8 cellular contexts compared by ENCODE assay signal in genomic region chr12:96985515-96986362, GRCh38.
A peak's percentile ranks its signal among the peaks of the same experiment; 100 is the strongest.
DNase-seq lines count a peak whose midpoint lies in the region; ATAC-seq and TF ChIP-seq lines count a peak whose summit lies in the region.

No MANE protein-coding gene starts in this region.

- peak; percentile 78 for TF ChIP-seq CTCF in mucosa of descending colon (IDR thresholded peaks at IDR 0.05)

- no peaks in the 10 kb centered on the region for H3K9me3 ChIP-seq in HUES64 (ENCODE audit: insufficient read depth, low read depth, low read length)
- H3K9me3 ChIP-seq in mucosa of descending colon, result no peaks in the 10 kb centered on the region
- no peaks in the 10 kb centered on the region for H3K9me3 ChIP-seq in stomach smooth muscle (ENCODE audit: control insufficient read depth in 2 of 2, low read length in 2 of 2)

- ATAC-seq in GM21515 (IDR thresholded peaks at IDR 0.05; ENCODE audit: unreplicated experiment), result peak; percentile 75
- ATAC-seq in mucosa of descending colon, result peak; percentile 85

- H3K27me3 ChIP-seq in HUES64 (ENCODE audit: insufficient read depth, low read length), result peaks cover 12% of the 10 kb centered on the region
- peaks cover 4 to 13% of the 10 kb centered on the region in 2 donors for H3K27me3 ChIP-seq in stomach smooth muscle (ENCODE audit: control insufficient read depth in 1 of 2, insufficient read depth in 2 of 2, low read length in 2 of 2)

- peak; percentile 53 for DNase-seq in DMS79 treated with DMSO at 0.1 percent for 48 hours (lab: John Stamatoyannopoulos, UW)
- peak; percentile 4 for DNase-seq in activated CD4-positive, CD25-positive, alpha-beta regulatory T cell treated with anti-CD3 and anti-CD28 coated beads, Interleukin-2, amount 50 U/mL, for 16 hours (ENCODE audit: low read depth, low spot score)
- DNase-seq in dermis blood vessel endothelial cell, result peak; percentile 42
- peak in 2 of 3 donors; percentile 13 to 37 for DNase-seq in mucosa of descending colon
- no peak for DNase-seq in KG1 (lab: John Stamatoyannopoulos, UW)

- 2% methylated on average over 56 of the region's 56 CpGs for WGBS in HUES64

- H3K36me3 ChIP-seq in HUES64 (ENCODE audit: insufficient read depth, low read length) (no peaks in the 10 kb centered on the region), mucosa of descending colon (ENCODE audit: low read depth) (no peaks in the 10 kb centered on the region), stomach smooth muscle (ENCODE audit: control insufficient read depth in 2 of 2, insufficient read depth in 2 of 2, low read length in 2 of 2) (no peaks in the 10 kb centered on the region)

- H3K4me1 ChIP-seq in HUES64 (ENCODE audit: insufficient read depth, low read length) (peaks cover 26% of the 10 kb centered on the region), mucosa of descending colon (ENCODE audit: low read depth) (no peaks in the 10 kb centered on the region), stomach smooth muscle (ENCODE audit: control insufficient read depth, insufficient read depth, low read length) (peaks cover 8% of the 10 kb centered on the region)

- intact Hi-C loops in mucosa of descending colon (cut with DNase I, micrococcal nuclease), result no loop called here

- peak overlapping the region; percentile 62 for H3K4me3 ChIP-seq in HUES64 (ENCODE audit: low read length)
- H3K4me3 ChIP-seq in mucosa of descending colon, result no peak overlapping the region
- H3K4me3 ChIP-seq in stomach smooth muscle (ENCODE audit: low read length in 2 of 2), result peak overlapping the region; percentile 44 to 67

- no peak overlapping the region for H3K27ac ChIP-seq in HUES64 (ENCODE audit: low read depth, low read length)
- H3K27ac ChIP-seq in stomach smooth muscle (ENCODE audit: low read length), result no peak overlapping the region

- peak overlapping the region; percentile 75 for H3K9ac ChIP-seq in HUES64 (ENCODE audit: low read depth, low read length)
- peak overlapping the region in 1 of 2 donors; percentile 9 for H3K9ac ChIP-seq in stomach smooth muscle (ENCODE audit: low read length in 2 of 2)
